In the genomic region with DNA sequence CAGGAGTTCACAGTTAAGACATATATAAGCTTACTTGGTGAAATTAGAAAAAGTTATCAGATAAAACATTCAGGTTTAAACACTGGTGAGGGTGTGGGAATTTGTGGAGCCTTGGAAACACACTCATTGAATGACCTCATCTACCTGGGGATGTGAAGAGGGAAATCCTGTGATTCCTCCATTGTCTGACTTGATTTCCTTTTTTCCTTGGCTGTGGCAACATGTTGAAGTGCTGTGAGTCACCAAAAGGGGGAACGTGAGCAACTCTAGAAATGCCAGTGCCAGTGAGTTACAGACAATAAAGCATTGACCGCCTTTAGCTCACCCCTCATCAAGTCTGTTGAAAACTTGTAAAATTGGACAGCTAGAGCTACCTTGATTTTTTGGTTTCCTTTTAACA, we compare ENCODE assay signal across 8 cellular contexts. TPM values are rescaled to one million over a fixed set of nuclear protein-coding genes. Genes with fewer than 3 reads are reported as not detected.
DNase-seq lines count a peak whose midpoint lies in the region; FAIRE-seq and TF ChIP-seq lines count a peak whose summit lies in the region.

No MANE protein-coding gene starts in this region.

- peaks cover 49 to 88% (median 72%) of the 10 kb centered on the region in 4 donors for H3K4me1 ChIP-seq in stomach

- H3K9me3 Mint-ChIP-seq in activated naive CD4-positive, alpha-beta T cell treated with anti-CD3 and anti-CD28 coated beads, Interleukin-2, amount 10 ng/mL, durations not matched to agents 7 days and 5 days, result no peaks in the 10 kb centered on the region

- peaks cover 25% of the 10 kb centered on the region for H3K36me3 Mint-ChIP-seq in activated naive CD4-positive, alpha-beta T cell treated with anti-CD3 and anti-CD28 coated beads, Interleukin-2, amount 10 ng/mL, durations not matched to agents 7 days and 5 days

- H3K27ac ChIP-seq in stomach, result peak overlapping the region; percentile 42 to 97 (median 94)

- TF ChIP-seq POLR2A in stomach (IDR thresholded peaks at IDR 0.05), result no peak

- intact Hi-C loops in stomach (cut with DNase I; ENCODE audit: low total_unique reads), result no loop called here

- peak; percentile 38 for TF ChIP-seq CTCF in epithelial cell of esophagus (IDR thresholded peaks at IDR 0.05; ENCODE audit: insufficient read depth, low read depth, low read length, missing control alignments)
- no peak for TF ChIP-seq CTCF in stomach (IDR thresholded peaks at IDR 0.05)
- no peak for TF ChIP-seq CTCF in GM13977 (IDR thresholded peaks at IDR 0.05; ENCODE audit: extremely low read depth, insufficient read depth, missing control alignments)

- H3K27ac Mint-ChIP-seq in activated naive CD4-positive, alpha-beta T cell treated with anti-CD3 and anti-CD28 coated beads, Interleukin-2, amount 10 ng/mL, durations not matched to agents 7 days and 5 days, result peak overlapping the region; percentile 90

- in situ Hi-C loops in GM13977 (cut with MboI; ENCODE audit: low pct_unique_long_range_greater_than_20kb, low sequenced_read_pairs, unreplicated experiment), result no loop called here

- H3K4me3 Mint-ChIP-seq in activated naive CD4-positive, alpha-beta T cell treated with anti-CD3 and anti-CD28 coated beads, Interleukin-2, amount 10 ng/mL, durations not matched to agents 7 days and 5 days, result peak overlapping the region; percentile 92

- H3K27me3 Mint-ChIP-seq in activated naive CD4-positive, alpha-beta T cell treated with anti-CD3 and anti-CD28 coated beads, Interleukin-2, amount 10 ng/mL, durations not matched to agents 7 days and 5 days, result no peaks in the 10 kb centered on the region

- CTCF ChIA-PET in activated naive CD4-positive, alpha-beta T cell treated with anti-CD3 and anti-CD28 coated beads, Interleukin-2, amount 10 ng/mL, durations not matched to agents 7 days and 5 days (lab: Charles Lee), result interaction anchor here (1.2 to 4.7 kb wide), 8 partner anchors 9 to 108 kb away, joined by 3 to 67 read pairs (median 5); no protein-coding TSS in a partner anchor

- no peaks in the 10 kb centered on the region for H3K9me3 ChIP-seq in stomach

- H3K4me3 ChIP-seq in epithelial cell of esophagus (ENCODE audit: low read length) (no peak overlapping the region), stomach (peak overlapping the region in 3 of 4 donors; percentile 69 to 94 (median 70))

- peaks cover 58% of the 10 kb centered on the region for H3K4me1 Mint-ChIP-seq in activated naive CD4-positive, alpha-beta T cell treated with anti-CD3 and anti-CD28 coated beads, Interleukin-2, amount 10 ng/mL, durations not matched to agents 7 days and 5 days

- TF ChIP-seq EP300 in stomach (IDR thresholded peaks at IDR 0.05), result no peak

- no peaks in the 10 kb centered on the region for H3K27me3 ChIP-seq in stomach

- peak; percentile 55 for FAIRE-seq in RCC 7860 (lab: Jason Lieb, UNC)

- DNase-seq in activated naive CD4-positive, alpha-beta T cell treated with anti-CD3 and anti-CD28 coated beads, Interleukin-2, amount 10 ng/mL, durations not matched to agents 7 days and 5 days, result peak; percentile 26
- DNase-seq in activated naive CD4-positive, alpha-beta T cell treated with anti-CD3 and anti-CD28 coated beads, Interleukin-2, amount 50 U/mL, for 16 hours, result no peak
- peak; percentile 70 for DNase-seq in RCC 7860 (ENCODE audit: low spot score)
- DNase-seq in epithelial cell of esophagus (ENCODE audit: low read depth), result peak; percentile 97
- no peak for DNase-seq in stomach
- DNase-seq in NCI-H1436 treated with DMSO at 0.1 percent for 48 hours (lab: John Stamatoyannopoulos, UW), result no peak
- DNase-seq in GM13977 (ENCODE audit: low spot score), result no peak
- no peak for DNase-seq in foreskin melanocyte

- 26 to 43% (median 29%) methylated on average over 2 of the region's 2 CpGs for WGBS in stomach, 5 donors

- no peaks in the 10 kb centered on the region for H3K36me3 ChIP-seq in stomach

RNA-seq across cellular contexts. Expression of a gene that starts 1.8 kb away (rescaled TPM):
- 100 to 1,000 TPM in 1 of 5 donors, 10 to 100 TPM in 3, 1 to 10 TPM in 1; 6.4 to 175 (median 59.8) TPM for total RNA-seq in stomach
- 100 to 1,000 TPM in 2 of 3 donors, 10 to 100 TPM in 1; 51.6 to 109 (median 106) TPM for polyA plus RNA-seq in stomach

RNA-seq across cellular contexts. Expression of a gene that starts 3.5 kb away (rescaled TPM):
- 100 to 1,000 TPM in 1 of 5 donors, 10 to 100 TPM in 4; 22.8 to 109 (median 47.7) TPM for total RNA-seq in stomach
- 100 to 1,000 TPM in 1 of 3 donors, 10 to 100 TPM in 2; 67.7 to 126 (median 90.7) TPM for polyA plus RNA-seq in stomach

RNA-seq across cellular contexts. Expression of a gene that starts 52.3 kb away (rescaled TPM):
- 10 to 100 TPM; 26.8 to 53.0 (median 39.1) TPM for total RNA-seq in stomach
- polyA plus RNA-seq in stomach, result 10 to 100 TPM; 18.8 to 28.0 (median 24.5) TPM

Comparison
In these comparisons a context has a peak if more than half of its experiments do, and no peak if none do; other contexts are left out.
1. DNase-seq: peak in activated naive CD4-positive, alpha-beta T cell treated with anti-CD3 and anti-CD28 coated beads, Interleukin-2, amount 10 ng/mL, durations not matched to agents 7 days and 5 days (single experiment), RCC 7860 (single experiment) and epithelial cell of esophagus (single experiment); none in activated naive CD4-positive, alpha-beta T cell treated with anti-CD3 and anti-CD28 coated beads, Interleukin-2, amount 50 U/mL, for 16 hours (single experiment), stomach (single experiment), NCI-H1436 treated with DMSO at 0.1 percent for 48 hours (single experiment), GM13977 (single experiment) and foreskin melanocyte (single experiment).